27 cellular contexts compared by ENCODE assay signal in the genomic region with DNA sequence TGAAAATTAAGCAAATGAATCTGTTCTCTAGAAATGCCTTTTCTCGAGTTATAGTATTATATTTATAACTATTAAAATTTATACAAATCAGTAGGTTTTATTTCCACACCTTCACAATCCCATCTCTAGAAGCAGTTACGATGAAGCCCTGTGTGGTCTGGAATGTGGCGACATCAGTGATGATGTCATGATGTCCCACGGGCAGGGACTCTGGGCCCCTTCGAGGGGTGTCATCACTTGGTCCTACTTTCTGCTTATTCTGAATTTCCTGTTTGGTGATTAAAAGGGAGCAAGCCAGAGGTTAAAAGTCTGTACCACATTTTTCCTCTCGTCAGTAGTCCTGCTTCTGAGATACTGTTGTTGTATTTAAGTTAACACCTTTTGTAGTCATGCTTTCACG.
"Had no signal": no experiment of that assay in that cellular context is flagged by ENCODE, and none has a peak within 500 bp of the region (broad histone marks: within the 10 kb centered on the region; RNA-seq: fewer than 3 reads in every experiment).

No MANE protein-coding gene starts in this region.

- DNase-seq: activated CD4-positive, alpha-beta T cell treated with anti-CD3 and anti-CD28 coated beads, Interleukin-2, amount 10 ng/mL, durations not matched to agents 24 days and 14 days; activated CD4-positive, alpha-beta T cell treated with anti-CD3 and anti-CD28 coated beads, Interleukin-2, amount 50 U/mL, for 4 hours; activated CD8-positive, alpha-beta T cell treated with anti-CD3 and anti-CD28 coated beads for 36 hours; activated effector memory CD4-positive, alpha-beta T cell treated with anti-CD3 and anti-CD28 coated beads, Interleukin-2, amount 50 U/mL, for 16 hours; activated naive CD4-positive, alpha-beta T cell; activated naive CD4-positive, alpha-beta T cell treated with anti-CD3 and anti-CD28 coated beads, Interleukin-2, amount 50 U/mL, for 16 hours; activated naive CD8-positive, alpha-beta T cell treated with anti-CD3 and anti-CD28 coated beads for 36 hours; activated T-cell treated with anti-CD3 and anti-CD28 coated beads, Interleukin-2, amount 50 U/mL, for 1 hour; activated T-cell treated with anti-CD3 and anti-CD28 coated beads, Interleukin-2, amount 50 U/mL, for 72 hours; amygdala; Kasumi-1; MG63; NCI-H1092; NCI-H1436 treated with DMSO at 0.1 percent for 48 hours; NCI-H1694 treated with DMSO at 0.1 percent for 48 hours; NCI-H2029; NCI-H345; NCI-H524 treated with DMSO at 0.1 percent for 48 hours; SHP77 treated with DMSO at 0.1 percent for 48 hours; SW 1271; T-helper 1 cell; T-helper 2 cell; T-helper 9 cell had no signal

- H3K4me3 ChIP-seq: ascending aorta, cardiac muscle cell, MG63 had no signal

- ATAC-seq: activated CD8-positive, alpha-beta T cell treated with anti-CD3 and anti-CD28 coated beads for 36 hours; activated T-cell treated with anti-CD3 and anti-CD28 coated beads, Interleukin-2, amount 50 U/mL, for 72 hours; activated T-helper 17 cell treated with anti-CD3 and anti-CD28 coated beads, Interleukin-2, amount 50 U/mL, for 72 hours; Panc1 had no signal
